Comparison of ENCODE assay signal across 10 cellular contexts in the genomic region with DNA sequence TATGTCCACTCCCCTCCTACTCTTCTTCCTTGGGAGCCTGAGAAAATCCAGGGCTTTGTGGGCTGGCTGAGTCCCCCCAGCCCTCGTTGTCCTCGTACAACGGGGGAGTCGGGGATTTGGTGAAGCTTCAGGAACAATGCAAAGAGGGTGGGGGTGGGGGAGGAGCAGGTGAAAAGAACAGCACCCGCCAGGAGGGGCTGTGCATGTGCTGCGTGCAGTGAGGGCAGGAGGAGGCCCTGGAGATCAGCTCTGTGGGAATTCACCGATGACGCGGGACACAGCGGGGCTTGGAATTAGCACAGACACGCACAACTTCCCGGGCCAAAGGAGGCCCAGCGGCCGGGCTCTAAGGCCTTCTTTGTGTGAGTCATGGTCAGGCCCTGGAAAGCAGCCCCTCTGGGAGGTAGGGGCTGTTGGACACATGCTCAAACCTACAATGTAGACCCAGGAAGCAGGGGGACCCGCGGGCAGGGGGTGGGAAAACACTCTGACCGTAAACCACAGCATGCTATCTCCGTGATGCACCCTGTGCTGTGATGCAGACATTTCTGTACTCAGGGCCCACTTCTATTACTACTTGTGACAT. TPM values are rescaled to one million over a fixed set of nuclear protein-coding genes. Genes with fewer than 3 reads are reported as not detected.
A peak's percentile ranks its signal among the peaks of the same experiment; 100 is the strongest.
DNase-seq lines count a peak whose midpoint lies in the region; ATAC-seq, FAIRE-seq and TF ChIP-seq lines count a peak whose summit lies in the region.
"Had no signal": no experiment of that assay in that cellular context is flagged by ENCODE, and none has a peak within 500 bp of the region (broad histone marks: within the 10 kb centered on the region; RNA-seq: fewer than 3 reads in every experiment).

No MANE protein-coding gene starts in this region.

- peak; percentile 6 for TF ChIP-seq CTCF in HFF-Myc (IDR thresholded peaks at IDR 0.05; ENCODE audit: low read depth, low read length, missing control alignments)
- no peak for TF ChIP-seq CTCF in cardiac fibroblast (IDR thresholded peaks at IDR 0.05; ENCODE audit: low read depth, low read length)
- TF ChIP-seq CTCF in chondrocyte (IDR thresholded peaks at IDR 0.05) = no peak

- no peaks in the 10 kb centered on the region for H3K9me3 Mint-ChIP-seq in chondrocyte (ENCODE audit: low read depth)
- H3K9me3 Mint-ChIP-seq: activated naive CD8-positive, alpha-beta T cell treated with anti-CD3 and anti-CD28 coated beads, Interleukin-2, amount 50 U/mL, for 24 hours had no signal

- H3K27ac Mint-ChIP-seq in chondrocyte (ENCODE audit: unreplicated experiment) = no peak overlapping the region
- H3K27ac Mint-ChIP-seq: activated naive CD8-positive, alpha-beta T cell treated with anti-CD3 and anti-CD28 coated beads, Interleukin-2, amount 50 U/mL, for 24 hours had no signal

- H3K27me3 Mint-ChIP-seq in chondrocyte (ENCODE audit: low read depth) = no peaks in the 10 kb centered on the region
- H3K27me3 Mint-ChIP-seq: activated naive CD8-positive, alpha-beta T cell treated with anti-CD3 and anti-CD28 coated beads, Interleukin-2, amount 50 U/mL, for 24 hours had no signal

- H3K4me3 ChIP-seq in HFF-Myc (replicated peaks; ENCODE audit: low read depth, low read length) = no peak overlapping the region
- no peak overlapping the region for H3K4me3 ChIP-seq in cardiac fibroblast (replicated peaks in 1 of 2; ENCODE audit: low read depth in 2 of 2, low read length in 2 of 2)
- peak overlapping the region; percentile 17 for H3K4me3 ChIP-seq in iPS-18a (ENCODE audit: low read length)

- no peak for FAIRE-seq in HTR-8/SVneo (lab: Jason Lieb, UNC)

- no peak overlapping the region for H3K4me3 Mint-ChIP-seq in chondrocyte (ENCODE audit: unreplicated experiment)
- H3K4me3 Mint-ChIP-seq: activated naive CD8-positive, alpha-beta T cell treated with anti-CD3 and anti-CD28 coated beads, Interleukin-2, amount 50 U/mL, for 24 hours had no signal

- no peaks in the 10 kb centered on the region for H3K27me3 ChIP-seq in iPS-18a (ENCODE audit: control insufficient read depth, insufficient read depth, low read length)

- peak overlapping the region; percentile 67 for H3K9ac ChIP-seq in iPS-18a (ENCODE audit: low read length)

- peak overlapping the region; percentile 38 for H3K27ac ChIP-seq in iPS-18a (ENCODE audit: low read length)

- ATAC-seq in HG03039 (IDR thresholded peaks at IDR 0.05; ENCODE audit: unreplicated experiment) = no peak
- ATAC-seq: activated naive CD8-positive, alpha-beta T cell treated with anti-CD3 and anti-CD28 coated beads, Interleukin-2, amount 50 U/mL, for 24 hours had no signal

- H3K9me3 ChIP-seq in iPS-18a (ENCODE audit: control insufficient read depth, low read depth, low read length) = no peaks in the 10 kb centered on the region

- H3K36me3 ChIP-seq in iPS-18a (ENCODE audit: control insufficient read depth, low read depth, low read length) = peaks cover 20% of the 10 kb centered on the region

- H3K4me1 ChIP-seq in iPS-18a (ENCODE audit: control insufficient read depth, low read depth, low read length) = peaks cover 34% of the 10 kb centered on the region

- DNase-seq in HFF-Myc (ENCODE audit: extremely low read depth, low read depth) (peak; percentile 42), cardiac fibroblast (ENCODE audit: low read depth in 2 of 2) (peak; percentile 70 to 89), smooth muscle cell of the brain vasculature (ENCODE audit: low read depth, low spot score) (peak; percentile 79), HTR-8/SVneo (ENCODE audit: insufficient read length, low spot score) (no peak), chondrocyte (ENCODE audit: low spot score) (no peak)
- no peak for DNase-seq in effector CD4-positive, alpha-beta T cell
- DNase-seq: activated naive CD8-positive, alpha-beta T cell treated with anti-CD3 and anti-CD28 coated beads, Interleukin-2, amount 50 U/mL, for 24 hours; NCI-H510A treated with DMSO at 0.1 percent for 48 hours had no signal

- peaks cover 23% of the 10 kb centered on the region for H3K36me3 Mint-ChIP-seq in chondrocyte (ENCODE audit: low read depth)

- peaks cover 6% of the 10 kb centered on the region for H3K4me1 Mint-ChIP-seq in chondrocyte (ENCODE audit: low read depth)

RNA-seq across cellular contexts. Expression of a gene that starts 32.8 kb away (rescaled TPM):
- 16.2 to 20.2 TPM (median 18.6 TPM) in 3 replicates for total RNA-seq in chondrocyte

Comparison
In these comparisons a context has a peak if more than half of its experiments do, and no peak if none do; other contexts are left out.
1. DNase-seq: peak in HFF-Myc (single experiment), cardiac fibroblast (2 of 2) and smooth muscle cell of the brain vasculature (single experiment); none in HTR-8/SVneo (single experiment), chondrocyte (single experiment) and effector CD4-positive, alpha-beta T cell (single experiment).